ENCODE assay signal across 8 cellular contexts in genomic region chr20:32359633-32360332, GRCh38. TPM values are rescaled to one million over a fixed set of nuclear protein-coding genes. Genes with fewer than 3 reads are reported as not detected.
A peak's percentile ranks its signal among the peaks of the same experiment; 100 is the strongest.
DNase-seq lines count a peak whose midpoint lies in the region; ATAC-seq, FAIRE-seq and TF ChIP-seq lines count a peak whose summit lies in the region.

No MANE protein-coding gene starts in this region.

- H3K4me2 ChIP-seq in GM23338, result peak overlapping the region; percentile 77

- H3K27ac ChIP-seq in ACC112 (ENCODE audit: low read depth, low read length) (peak overlapping the region; percentile 91), GM23338 (ENCODE audit: low read depth) (no peak overlapping the region), iPS-18a (ENCODE audit: low read length) (no peak overlapping the region)

- H3K79me2 ChIP-seq in ACC112 (ENCODE audit: control insufficient read depth, insufficient read depth, low read length, unreplicated experiment) (peaks cover 59% of the 10 kb centered on the region), GM23338 (replicated peaks; ENCODE audit: insufficient read depth) (peaks cover 54% of the 10 kb centered on the region)

- H3F3A ChIP-seq in GM23338 (replicated peaks; ENCODE audit: low read depth), result peaks cover 18% of the 10 kb centered on the region

- H3K27me3 ChIP-seq in ACC112 (ENCODE audit: insufficient read depth, low read length) (no peaks in the 10 kb centered on the region), GM23338 (ENCODE audit: insufficient read depth) (peaks cover 68% of the 10 kb centered on the region), iPS-18a (ENCODE audit: control insufficient read depth, insufficient read depth, low read length) (peaks cover 62% of the 10 kb centered on the region)

- DNase-seq in GM23338 (ENCODE audit: low spot score), result no peak
- no peak for DNase-seq in activated naive CD8-positive, alpha-beta T cell treated with anti-CD3 and anti-CD28 coated beads for 36 hours
- DNase-seq in stimulated activated naive B cell treated with anti-CD40 and anti-IgM and Interleukin-4, amounts not matched to agents 10 μg/mL and 1 μg/mL and 100 μg/mL, for 72 hours, result no peak
- no peak for DNase-seq in cerebellum (ENCODE audit: low spot score)
- no peak for DNase-seq in D721Med (ENCODE audit: insufficient read length, low spot score)
- no peak for DNase-seq in cerebellar nuclear complex (lab: John Stamatoyannopoulos, UW)

- peak overlapping the region; percentile 75 for H3K4me3 Mint-ChIP-seq in GM23338
- H3K4me3 Mint-ChIP-seq in activated naive CD8-positive, alpha-beta T cell treated with anti-CD3 and anti-CD28 coated beads for 36 hours, result peak overlapping the region; percentile 92
- peak overlapping the region; percentile 91 for H3K4me3 Mint-ChIP-seq in stimulated activated naive B cell treated with anti-CD40 and anti-IgM and Interleukin-4, amounts not matched to agents 10 μg/mL and 1 μg/mL and 100 μg/mL, for 72 hours

- no peak overlapping the region for H3K27ac Mint-ChIP-seq in GM23338
- H3K27ac Mint-ChIP-seq in activated naive CD8-positive, alpha-beta T cell treated with anti-CD3 and anti-CD28 coated beads for 36 hours, result peak overlapping the region; percentile 92
- peak overlapping the region; percentile 91 for H3K27ac Mint-ChIP-seq in stimulated activated naive B cell treated with anti-CD40 and anti-IgM and Interleukin-4, amounts not matched to agents 10 μg/mL and 1 μg/mL and 100 μg/mL, for 72 hours

- H3K4me1 Mint-ChIP-seq in GM23338, result peaks cover 12% of the 10 kb centered on the region
- H3K4me1 Mint-ChIP-seq in activated naive CD8-positive, alpha-beta T cell treated with anti-CD3 and anti-CD28 coated beads for 36 hours, result peaks cover 67% of the 10 kb centered on the region
- H3K4me1 Mint-ChIP-seq in stimulated activated naive B cell treated with anti-CD40 and anti-IgM and Interleukin-4, amounts not matched to agents 10 μg/mL and 1 μg/mL and 100 μg/mL, for 72 hours, result peaks cover 46 to 78% of the 10 kb centered on the region in 2 donors

- H3K9me2 ChIP-seq in GM23338 (ENCODE audit: insufficient read depth), result no peaks in the 10 kb centered on the region

- H2AFZ ChIP-seq in ACC112 (ENCODE audit: low read length, unreplicated experiment) (no peak overlapping the region), GM23338 (no peak overlapping the region)

- no peaks in the 10 kb centered on the region; the same call in 2 of the 3 replicates for H3K9me3 Mint-ChIP-seq in GM23338
- H3K9me3 Mint-ChIP-seq in activated naive CD8-positive, alpha-beta T cell treated with anti-CD3 and anti-CD28 coated beads for 36 hours, result no peaks in the 10 kb centered on the region
- no peaks in the 10 kb centered on the region for H3K9me3 Mint-ChIP-seq in stimulated activated naive B cell treated with anti-CD40 and anti-IgM and Interleukin-4, amounts not matched to agents 10 μg/mL and 1 μg/mL and 100 μg/mL, for 72 hours

- no peaks in the 10 kb centered on the region for H3K9me3 ChIP-seq in iPS-18a (ENCODE audit: control insufficient read depth, low read depth, low read length)

- H3K4me1 ChIP-seq in ACC112 (ENCODE audit: control insufficient read depth, insufficient read depth, low read length, unreplicated experiment) (peaks cover 44% of the 10 kb centered on the region), GM23338 (ENCODE audit: insufficient read depth) (peaks cover 21% of the 10 kb centered on the region), iPS-18a (ENCODE audit: control insufficient read depth, low read depth, low read length) (no peaks in the 10 kb centered on the region)

- H3K36me3 ChIP-seq in ACC112 (ENCODE audit: insufficient read depth, low read length), result no peaks in the 10 kb centered on the region
- no peaks in the 10 kb centered on the region for H3K36me3 ChIP-seq in GM23338 (ENCODE audit: insufficient read depth)
- no peaks in the 10 kb centered on the region for H3K36me3 ChIP-seq in iPS-18a (ENCODE audit: control insufficient read depth, low read depth, low read length)

- H3K27me3 Mint-ChIP-seq in GM23338 (ENCODE audit: insufficient read depth, low read depth, poor library complexity), result peaks cover 58% of the 10 kb centered on the region
- H3K27me3 Mint-ChIP-seq in activated naive CD8-positive, alpha-beta T cell treated with anti-CD3 and anti-CD28 coated beads for 36 hours, result peaks cover 3% of the 10 kb centered on the region
- no peaks in the 10 kb centered on the region for H3K27me3 Mint-ChIP-seq in stimulated activated naive B cell treated with anti-CD40 and anti-IgM and Interleukin-4, amounts not matched to agents 10 μg/mL and 1 μg/mL and 100 μg/mL, for 72 hours

- H3K9ac ChIP-seq in iPS-18a (ENCODE audit: low read length), result no peak overlapping the region

- peak overlapping the region; percentile 90 for H3K4me3 ChIP-seq in ACC112 (ENCODE audit: low read depth, low read length)
- peak overlapping the region; percentile 93 for H3K4me3 ChIP-seq in GM23338
- H3K4me3 ChIP-seq in iPS-18a (ENCODE audit: low read length), result peak overlapping the region; percentile 57

- TF ChIP-seq CTCF in GM23338 (conservative IDR thresholded peaks at IDR 0.05; ENCODE audit: low read depth in 2 of 2) (no peak), D721Med (IDR thresholded peaks at IDR 0.05; ENCODE audit: insufficient read depth, missing control alignments) (no peak)

- ATAC-seq in GM23338, result no peak
- no peak for ATAC-seq in stimulated activated naive B cell treated with anti-CD40 and anti-IgM and Interleukin-4, amounts not matched to agents 10 μg/mL and 1 μg/mL and 100 μg/mL, for 72 hours (replicated peaks)

- H4K20me1 ChIP-seq in GM23338 (replicated peaks; ENCODE audit: insufficient read depth), result peaks cover 54% of the 10 kb centered on the region

- peaks cover 6% of the 10 kb centered on the region; the same call in 1 of the 3 replicates for H3K36me3 Mint-ChIP-seq in GM23338 (ENCODE audit: low read depth)
- H3K36me3 Mint-ChIP-seq in activated naive CD8-positive, alpha-beta T cell treated with anti-CD3 and anti-CD28 coated beads for 36 hours, result peaks cover 34% of the 10 kb centered on the region
- peaks cover 9 to 18% of the 10 kb centered on the region in 2 donors for H3K36me3 Mint-ChIP-seq in stimulated activated naive B cell treated with anti-CD40 and anti-IgM and Interleukin-4, amounts not matched to agents 10 μg/mL and 1 μg/mL and 100 μg/mL, for 72 hours

- FAIRE-seq in D721Med (lab: Jason Lieb, UNC), result no peak

TF ChIP-seq in GM23338, 12 proteins besides CTCF, POLR2A, EP300 and RAD21 (continues in another document):
- TF ChIP-seq EZH2 (IDR thresholded peaks at IDR 0.05; ENCODE audit: low read depth, unreplicated experiment) (no peak), POLR2AphosphoS5 (IDR thresholded peaks at IDR 0.05; ENCODE audit: low read depth) (no peak)

RNA-seq across cellular contexts. Expression of gene ASXL1, which starts 1.7 kb away (rescaled TPM):
- total RNA-seq in GM23338 (2014; rRNA removed; shearing (Covaris generic)), result 29.0 and 33.0 TPM in 2 replicates
- polyA plus RNA-seq in GM23338 (2016; fragmentation: Nextera tagmentation; extraction: Ambion mirVana), result 10.4 and 20.8 TPM in 2 replicates
- total RNA-seq in activated naive CD8-positive, alpha-beta T cell treated with anti-CD3 and anti-CD28 coated beads for 36 hours, result 100 to 1,000 TPM in 1 of 2 experiments, 10 to 100 TPM in 1; 97.5 to 100 TPM
- 78.8 TPM for total RNA-seq in cerebellum
